Comparison of ENCODE assay signal across 23 cellular contexts in genomic region chr6:63611560-63611959, GRCh38. TPM values are rescaled to one million over a fixed set of nuclear protein-coding genes. Genes with fewer than 3 reads are reported as not detected.
A peak's percentile ranks its signal among the peaks of the same experiment; 100 is the strongest.
DNase-seq lines count a peak whose midpoint lies in the region; ATAC-seq, FAIRE-seq and TF ChIP-seq lines count a peak whose summit lies in the region.
"Had no signal": no experiment of that assay in that cellular context is flagged by ENCODE, and none has a peak within 500 bp of the region (broad histone marks: within the 10 kb centered on the region; RNA-seq: fewer than 3 reads in every experiment).

No MANE protein-coding gene starts in this region.

- TF ChIP-seq POLR2A in K562 (conservative IDR thresholded peaks at IDR 0.05): no peak

- no peaks in the 10 kb centered on the region for H4K20me1 ChIP-seq in K562 (replicated peaks; ENCODE audit: control insufficient read depth, insufficient read depth, low read length)
- H4K20me1 ChIP-seq: BLaER1 treated with 17β-estradiol and CSF1 and Interleukin-3, amounts not matched to agents 10 nM and 100 nM had no signal

- no peaks in the 10 kb centered on the region for H3K9me1 ChIP-seq in K562 (ENCODE audit: control insufficient read depth, insufficient read depth, low read length)

- intact Hi-C loops in K562 (cut with micrococcal nuclease) (no loop called here), kidney (cut with DNase I) (no loop called here)

- POLR2A ChIA-PET in K562 (lab: Yijun Ruan, JAX): interaction anchor here (0.5 to 0.9 kb wide), 2 partner anchors 11 to 44 kb away, joined by 3 to 4 read pairs; no protein-coding TSS in a partner anchor

- FAIRE-seq in A204.1 (lab: Jason Lieb, UNC) (peak; percentile 85), G401.6 (lab: Jason Lieb, UNC) (peak; percentile 58), K562 (lab: Jason Lieb, UNC) (no peak), kidney (lab: Jason Lieb, UNC) (peak; percentile 64)
- FAIRE-seq: D721Med, GM12891, GM18507 had no signal

- H3K4me2 ChIP-seq in K562 (ENCODE audit: insufficient read depth, low read length): no peak overlapping the region
- H3K4me2 ChIP-seq: BLaER1 treated with 17β-estradiol and CSF1 and Interleukin-3, amounts not matched to agents 10 nM and 100 nM had no signal

- H3K27ac ChIP-seq in K562 (ENCODE audit: extremely low read depth, low read depth, low read length) (no peak overlapping the region), kidney (ENCODE audit: low read depth in 2 of 2, low read length in 2 of 2) (no peak overlapping the region)
- H3K27ac ChIP-seq: BLaER1 treated with 17β-estradiol and CSF1 and Interleukin-3, amounts not matched to agents 10 nM and 100 nM had no signal

- TF ChIP-seq CTCF in K562 (IDR thresholded peaks at IDR 0.05 in 2 of 3, conservative IDR thresholded peaks at IDR 0.05 in 1 of 3; ENCODE audit: insufficient read depth in 2 of 3, low read depth in 1 of 3, low read length in 3 of 3) (no peak), kidney (IDR thresholded peaks at IDR 0.05; ENCODE audit: borderline replicate concordance, extremely low read depth, insufficient read depth) (no peak)

- CTCF ChIA-PET in K562 (lab: Yijun Ruan, JAX; ENCODE audit: low intra/inter-chr PET ratio): no interaction called here

- H3K36me3 ChIP-seq in K562 (ENCODE audit: control insufficient read depth, insufficient read depth, low read length) (no peaks in the 10 kb centered on the region), kidney (ENCODE audit: control insufficient read depth in 1 of 2, insufficient read depth in 2 of 2, low read length in 2 of 2) (no peaks in the 10 kb centered on the region), H7 (replicated peaks; ENCODE audit: control insufficient read depth, insufficient read depth, low read length) (no peaks in the 10 kb centered on the region)
- H3K36me3 ChIP-seq: BE2C; BLaER1 treated with 17β-estradiol and CSF1 and Interleukin-3, amounts not matched to agents 10 nM and 100 nM had no signal

- H3K9ac ChIP-seq in K562 (ENCODE audit: insufficient read depth in 1 of 2, low read depth in 2 of 2, low read length in 2 of 2) (no peak overlapping the region), kidney (ENCODE audit: low read length in 2 of 2) (no peak overlapping the region)
- H3K9ac ChIP-seq: BLaER1 treated with 17β-estradiol and CSF1 and Interleukin-3, amounts not matched to agents 10 nM and 100 nM had no signal

- DNase-seq in K562 (ENCODE audit: extremely low read depth in 1 of 4, low spot score in 3 of 4) (no peak), kidney (no peak), H7 (no peak)
- no peak for DNase-seq in activated CD8-positive, alpha-beta memory T cell treated with anti-CD3 and anti-CD28 coated beads, Interleukin-2, amount 50 U/mL, for 48 hours
- DNase-seq: 8988T; AML-193; BE2C; CD4-positive, alpha-beta T cell; CD8-positive, alpha-beta memory T cell; DMS 273 treated with DMSO at 0.1 percent for 48 hours; DMS79; EL; GF-D8; GOT3; H9 had no signal

- no peak for TF ChIP-seq RAD21 in K562 (CRISPR knock-in tag; conservative IDR thresholded peaks at IDR 0.05 in 1 of 2, IDR thresholded peaks at IDR 0.05 in 1 of 2)

- H3K27me3 ChIP-seq in K562 (ENCODE audit: control insufficient read depth in 2 of 2, insufficient read depth in 2 of 2, low read length in 2 of 2) (no peaks in the 10 kb centered on the region), H7 (ENCODE audit: control insufficient read depth, insufficient read depth, low read length) (no peaks in the 10 kb centered on the region)
- H3K27me3 ChIP-seq: BE2C had no signal

- ATAC-seq in K562 (no peak), HG03159 (IDR thresholded peaks at IDR 0.05; ENCODE audit: unreplicated experiment) (no peak)
- ATAC-seq: HCT116 had no signal

- no TSS peak for BruUV-seq in K562 (replicated peaks; lab: Mats Ljungman, UMichigan)

- no peak overlapping the region for H2AFZ ChIP-seq in K562 (ENCODE audit: low read depth, low read length)

- 76% methylated on average over 1 of the region's 1 CpG for WGBS in K562 (ENCODE audit: insufficient coverage, low coverage, missing lambda C conversion rate)

- peaks cover 0 to 3% of the 10 kb centered on the region in 2 experiments; a peak in 2 of 5 replicates for H3K4me1 ChIP-seq in K562 (replicated peaks in 1 of 2; ENCODE audit: control insufficient read depth in 2 of 2, insufficient read depth in 2 of 2, low read length in 2 of 2)
- no peaks in the 10 kb centered on the region for H3K4me1 ChIP-seq in kidney (ENCODE audit: control insufficient read depth in 1 of 2, insufficient read depth in 1 of 2, low read depth in 1 of 2, low read length in 2 of 2)
- H3K4me1 ChIP-seq: BE2C had no signal

- H3K79me2 ChIP-seq in K562 (ENCODE audit: control insufficient read depth, insufficient read depth, low read length): no peaks in the 10 kb centered on the region

- TF ChIP-seq EP300 in K562 (IDR thresholded peaks at IDR 0.05; ENCODE audit: low read length): no peak

- in situ Hi-C loops in K562 (cut with MboI): no loop called here

- H3K9me3 ChIP-seq in K562 (replicated peaks; ENCODE audit: control insufficient read depth, insufficient read depth, low read depth, low read length) (no peaks in the 10 kb centered on the region), kidney (ENCODE audit: control insufficient read depth in 1 of 2, low read length in 2 of 2) (no peaks in the 10 kb centered on the region)
- H3K9me3 ChIP-seq: BE2C had no signal

- H3K4me3 ChIP-seq in K562 (no peak overlapping the region), kidney (ENCODE audit: low read length in 2 of 2) (no peak overlapping the region), H7 (ENCODE audit: insufficient read depth, low read depth, low read length) (no peak overlapping the region)
- H3K4me3 ChIP-seq: BLaER1 treated with 17β-estradiol and CSF1 and Interleukin-3, amounts not matched to agents 10 nM and 100 nM had no signal

RNA-seq across cellular contexts. Expression of gene PHF3, which starts 24.0 kb away (rescaled TPM):
- 21.5 and 99.1 TPM in 2 replicates for total RNA-seq in K562 (2011; cell fraction: chromatin; rRNA removed; ENCODE audit: low replicate concordance)
- 30.0 and 37.5 TPM in 2 replicates for total RNA-seq in K562 (2011; cell fraction: nucleolus; rRNA removed)
- 61.8 and 108 TPM in 2 replicates for total RNA-seq in K562 (2011; cell fraction: nucleoplasm; rRNA removed)
- total RNA-seq in K562 (2014; rRNA removed) (37.4 and 44.0 TPM in 2 replicates), K562 (2014; rRNA removed; fragmentation: Illumina TruSeq; extraction: Trizol) (49.3 and 58.9 TPM in 2 replicates), K562 (2015; rRNA removed; fragmentation: Illumina TruSeq; extraction: Trizol) (49.8 and 51.2 TPM in 2 replicates), K562 (2021) (32.8 and 35.6 TPM in 2 replicates), kidney (58.3 TPM)
- polyA plus RNA-seq in K562 (2011; rRNA removed) (21.8 and 28.5 TPM in 2 replicates), K562 (2014; fragmentation: Illumina TruSeq; extraction: Trizol) (27.1 and 30.9 TPM in 2 replicates), K562 (2014; fragmentation: Nextera tagmentation; extraction: Ambion mirVana) (1 to 10 TPM; 8.1 to 8.6 TPM), K562 (2014; rRNA removed) (16.7 and 21.6 TPM in 2 replicates), kidney (ENCODE audit: insufficient read depth, low read depth, low replicate concordance) (9.5 TPM)
- polyA plus RNA-seq in K562 (2011; cell fraction: cytosol; rRNA removed): 5.0 and 8.2 TPM in 2 replicates
- polyA plus RNA-seq in K562 (2011; cell fraction: nucleus; rRNA removed): 23.1 and 24.4 TPM in 2 replicates
- polyA plus RNA-seq in K562 (2012): 18.3 and 19.4 TPM in 2 replicates
- polyA minus RNA-seq in K562 (2011; rRNA and poly(A)+ RNA removed): 73.5 and 98.2 TPM in 2 replicates
- 28.0 and 30.5 TPM in 2 replicates for polyA minus RNA-seq in K562 (2011; cell fraction: cytosol; rRNA and poly(A)+ RNA removed)
- polyA minus RNA-seq in K562 (2011; cell fraction: nucleus; rRNA and poly(A)+ RNA removed): 45.8 and 84.0 TPM in 2 replicates
- 35.5 and 54.5 TPM in 2 replicates for total RNA-seq in H7 (2014; rRNA removed; shearing (Covaris generic))

RNA-seq across cellular contexts. Expression of gene PTP4A1, which starts 39.3 kb away (rescaled TPM):
- total RNA-seq in K562 (2011; cell fraction: chromatin; rRNA removed; ENCODE audit: low replicate concordance): 10.0 and 28.1 TPM in 2 replicates
- 10.7 and 10.8 TPM in 2 replicates for total RNA-seq in K562 (2011; cell fraction: nucleolus; rRNA removed)
- total RNA-seq in K562 (2011; cell fraction: nucleoplasm; rRNA removed): 15.0 and 29.0 TPM in 2 replicates
- total RNA-seq in K562 (2014; rRNA removed) (13.1 and 14.6 TPM in 2 replicates), K562 (2014; rRNA removed; fragmentation: Illumina TruSeq; extraction: Trizol) (10.0 and 12.7 TPM in 2 replicates), K562 (2015; rRNA removed; fragmentation: Illumina TruSeq; extraction: Trizol) (9.7 and 10.3 TPM in 2 replicates), K562 (2021) (60.9 and 62.7 TPM in 2 replicates), kidney (43.7 TPM)
- polyA plus RNA-seq in K562 (2011; rRNA removed) (17.1 and 17.9 TPM in 2 replicates), K562 (2014; fragmentation: Illumina TruSeq; extraction: Trizol) (57.0 and 67.5 TPM in 2 replicates), K562 (2014; fragmentation: Nextera tagmentation; extraction: Ambion mirVana) (10 to 100 TPM in 1 of 2 experiments, 1 to 10 TPM in 1; 3.7 to 13.6 TPM), K562 (2014; rRNA removed) (12.4 and 12.9 TPM in 2 replicates), kidney (ENCODE audit: insufficient read depth, low read depth, low replicate concordance) (16.5 TPM)
- polyA plus RNA-seq in K562 (2011; cell fraction: cytosol; rRNA removed): 1.9 and 10.8 TPM in 2 replicates
- 6.9 and 10.5 TPM in 2 replicates for polyA plus RNA-seq in K562 (2011; cell fraction: nucleus; rRNA removed)
- polyA plus RNA-seq in K562 (2012): 41.6 and 51.3 TPM in 2 replicates
- 23.4 and 25.8 TPM in 2 replicates for polyA minus RNA-seq in K562 (2011; rRNA and poly(A)+ RNA removed)
- polyA minus RNA-seq in K562 (2011; cell fraction: cytosol; rRNA and poly(A)+ RNA removed): 24.8 and 25.0 TPM in 2 replicates
- 16.0 and 19.1 TPM in 2 replicates for polyA minus RNA-seq in K562 (2011; cell fraction: nucleus; rRNA and poly(A)+ RNA removed)
- total RNA-seq in H7 (2014; rRNA removed; shearing (Covaris generic)): 7.5 and 8.7 TPM in 2 replicates
